ENCODE assay signal across 3 cellular contexts in the genomic region with DNA sequence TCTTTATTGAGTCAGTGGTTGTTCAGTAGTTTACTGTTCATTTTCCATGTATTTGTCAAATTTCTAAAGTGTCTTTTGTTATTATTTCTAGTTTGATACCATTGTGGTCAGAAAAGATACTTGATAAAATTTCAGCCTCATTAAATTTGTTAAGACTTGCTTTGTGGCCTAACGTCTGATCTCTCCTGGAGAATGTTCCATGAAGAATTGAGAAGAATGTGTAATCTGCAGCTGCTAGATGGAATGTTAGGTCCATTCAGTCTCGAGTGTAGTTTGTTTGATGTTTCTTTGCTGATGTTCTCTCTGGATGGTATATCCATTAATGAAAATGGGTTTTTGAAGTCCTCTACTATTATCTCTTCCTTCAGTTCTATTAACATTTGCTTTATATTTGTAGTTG.
"Had no signal": no experiment of that assay in that cellular context is flagged by ENCODE, and none has a peak within 500 bp of the region (broad histone marks: within the 10 kb centered on the region; RNA-seq: fewer than 3 reads in every experiment).

No MANE protein-coding gene starts in this region.

- H3K4me3 ChIP-seq: GM12878 had no signal

- DNase-seq: GDM1, GF-D8 had no signal
